In the genomic region with DNA sequence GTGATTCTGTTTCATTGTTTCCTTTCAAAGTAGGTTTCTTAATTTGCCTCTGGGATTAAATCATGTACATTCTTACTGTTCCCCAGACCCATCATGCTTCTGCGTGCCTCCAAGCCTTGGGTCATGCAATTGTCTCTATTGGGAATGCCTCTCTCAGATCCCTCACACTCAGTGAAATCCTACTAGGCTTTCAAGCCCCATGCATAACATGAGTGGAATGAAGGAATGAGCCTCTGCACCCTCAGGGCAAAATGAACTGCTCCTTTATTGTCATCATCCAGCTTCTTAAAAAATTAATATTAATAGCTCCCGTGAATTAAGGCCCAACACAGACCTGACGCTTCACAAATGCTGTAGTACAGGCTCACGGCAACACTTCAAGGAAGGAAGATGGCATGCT, we compare ENCODE assay signal across 15 cellular contexts.
DNase-seq lines count a peak whose midpoint lies in the region; ATAC-seq and TF ChIP-seq lines count a peak whose summit lies in the region.
"Had no signal": no experiment of that assay in that cellular context is flagged by ENCODE, and none has a peak within 500 bp of the region (broad histone marks: within the 10 kb centered on the region; RNA-seq: fewer than 3 reads in every experiment).

No MANE protein-coding gene starts in this region.

- H3K36me3 Mint-ChIP-seq in osteocyte (ENCODE audit: unreplicated experiment) (peaks cover 4% of the 10 kb centered on the region), Calu3 (ENCODE audit: insufficient read depth, unreplicated experiment) (no peaks in the 10 kb centered on the region)
- no peaks in the 10 kb centered on the region for H3K36me3 Mint-ChIP-seq in activated T-helper 1 cell treated with anti-CD3 and anti-CD28 coated beads, Interleukin-12 subunit alpha, Interleukin-12 subunit beta, Interleukin-2, Interleukin-4 antibody, amounts not matched to agents 30 ng/mL and 10 ng/mL and 1 ng/mL, durations not matched to agents 14 hours and 24 hours and 36 hours (ENCODE audit: low read depth)
- H3K36me3 Mint-ChIP-seq in stimulated activated naive B cell treated with anti-CD40 and anti-IgM and Interleukin-4, amounts not matched to agents 10 μg/mL and 1 μg/mL and 100 μg/mL, for 72 hours: no peaks in the 10 kb centered on the region

- H3K27me3 Mint-ChIP-seq in osteocyte (ENCODE audit: unreplicated experiment) (no peaks in the 10 kb centered on the region), Calu3 (ENCODE audit: unreplicated experiment) (peaks cover 52% of the 10 kb centered on the region)
- H3K27me3 Mint-ChIP-seq in activated T-helper 1 cell treated with anti-CD3 and anti-CD28 coated beads, Interleukin-12 subunit alpha, Interleukin-12 subunit beta, Interleukin-2, Interleukin-4 antibody, amounts not matched to agents 30 ng/mL and 10 ng/mL and 1 ng/mL, durations not matched to agents 14 hours and 24 hours and 36 hours (ENCODE audit: insufficient read depth): peaks cover 5% of the 10 kb centered on the region
- H3K27me3 Mint-ChIP-seq in stimulated activated naive B cell treated with anti-CD40 and anti-IgM and Interleukin-4, amounts not matched to agents 10 μg/mL and 1 μg/mL and 100 μg/mL, for 72 hours: peaks cover 7 to 16% of the 10 kb centered on the region in 2 donors

- peak; percentile 72 for DNase-seq in EH (ENCODE audit: low read depth)
- peak; percentile 31 for DNase-seq in M059J (ENCODE audit: low read depth)
- peak; percentile 42 for DNase-seq in foreskin melanocyte
- DNase-seq in osteocyte (ENCODE audit: extremely low spot score, unreplicated experiment): no peak
- DNase-seq in activated T-helper 1 cell treated with anti-CD3 and anti-CD28 coated beads, Interleukin-12 subunit alpha, Interleukin-12 subunit beta, Interleukin-2, Interleukin-4 antibody, amounts not matched to agents 30 ng/mL and 10 ng/mL and 1 ng/mL, durations not matched to agents 14 hours and 24 hours and 36 hours (ENCODE audit: low spot score): no peak
- DNase-seq in stimulated activated naive B cell treated with anti-CD40 and anti-IgM and Interleukin-4, amounts not matched to agents 10 μg/mL and 1 μg/mL and 100 μg/mL, for 72 hours: no peak
- DNase-seq in SIG-M5 (lab: John Stamatoyannopoulos, UW): no peak
- no peak for DNase-seq in Calu3
- DNase-seq: AML-193; Caco-2; CD4-positive, alpha-beta T cell; DMS153; DMS79 had no signal

- H3K4me1 Mint-ChIP-seq in osteocyte (ENCODE audit: unreplicated experiment) (peaks cover 34% of the 10 kb centered on the region), Calu3 (ENCODE audit: low read depth, unreplicated experiment) (no peaks in the 10 kb centered on the region)
- H3K4me1 Mint-ChIP-seq in activated T-helper 1 cell treated with anti-CD3 and anti-CD28 coated beads, Interleukin-12 subunit alpha, Interleukin-12 subunit beta, Interleukin-2, Interleukin-4 antibody, amounts not matched to agents 30 ng/mL and 10 ng/mL and 1 ng/mL, durations not matched to agents 14 hours and 24 hours and 36 hours (ENCODE audit: low read depth): no peaks in the 10 kb centered on the region
- no peaks in the 10 kb centered on the region for H3K4me1 Mint-ChIP-seq in stimulated activated naive B cell treated with anti-CD40 and anti-IgM and Interleukin-4, amounts not matched to agents 10 μg/mL and 1 μg/mL and 100 μg/mL, for 72 hours

- CTCF ChIA-PET in Calu3 (lab: Charles Lee): no interaction called here

- no peak for ATAC-seq in stimulated activated naive B cell treated with anti-CD40 and anti-IgM and Interleukin-4, amounts not matched to agents 10 μg/mL and 1 μg/mL and 100 μg/mL, for 72 hours (replicated peaks)
- ATAC-seq: A549, GM12878 had no signal

- TF ChIP-seq CTCF in osteocyte (IDR thresholded peaks at IDR 0.05) (no peak), Calu3 (IDR thresholded peaks at IDR 0.05; ENCODE audit: unreplicated experiment) (no peak)

- intact Hi-C loops in activated T-helper 1 cell treated with anti-CD3 and anti-CD28 coated beads, Interleukin-12 subunit alpha, Interleukin-12 subunit beta, Interleukin-2, Interleukin-4 antibody, amounts not matched to agents 30 ng/mL and 10 ng/mL and 1 ng/mL, durations not matched to agents 14 hours and 24 hours and 36 hours (cut with micrococcal nuclease): no loop called here
- intact Hi-C loops in Calu3 (cut with micrococcal nuclease; ENCODE audit: unreplicated experiment): no loop called here

- H3K9me3 Mint-ChIP-seq in osteocyte (ENCODE audit: unreplicated experiment) (no peaks in the 10 kb centered on the region), Calu3 (ENCODE audit: low read depth, unreplicated experiment) (no peaks in the 10 kb centered on the region)
- H3K9me3 Mint-ChIP-seq in activated T-helper 1 cell treated with anti-CD3 and anti-CD28 coated beads, Interleukin-12 subunit alpha, Interleukin-12 subunit beta, Interleukin-2, Interleukin-4 antibody, amounts not matched to agents 30 ng/mL and 10 ng/mL and 1 ng/mL, durations not matched to agents 14 hours and 24 hours and 36 hours: no peaks in the 10 kb centered on the region
- no peaks in the 10 kb centered on the region for H3K9me3 Mint-ChIP-seq in stimulated activated naive B cell treated with anti-CD40 and anti-IgM and Interleukin-4, amounts not matched to agents 10 μg/mL and 1 μg/mL and 100 μg/mL, for 72 hours
- H3K9me3 Mint-ChIP-seq: CD4-positive, alpha-beta T cell had no signal

- BruUV-seq in Calu3 (replicated peaks; lab: Mats Ljungman, UMichigan): no TSS peak

- no peak overlapping the region for H3K4me3 Mint-ChIP-seq in osteocyte (ENCODE audit: unreplicated experiment)
- no peak overlapping the region for H3K4me3 Mint-ChIP-seq in activated T-helper 1 cell treated with anti-CD3 and anti-CD28 coated beads, Interleukin-12 subunit alpha, Interleukin-12 subunit beta, Interleukin-2, Interleukin-4 antibody, amounts not matched to agents 30 ng/mL and 10 ng/mL and 1 ng/mL, durations not matched to agents 14 hours and 24 hours and 36 hours
- no peak overlapping the region for H3K4me3 Mint-ChIP-seq in stimulated activated naive B cell treated with anti-CD40 and anti-IgM and Interleukin-4, amounts not matched to agents 10 μg/mL and 1 μg/mL and 100 μg/mL, for 72 hours
- no peak overlapping the region for H3K4me3 Mint-ChIP-seq in Calu3 (ENCODE audit: low read depth, unreplicated experiment)
- H3K4me3 Mint-ChIP-seq: CD4-positive, alpha-beta T cell had no signal

- H3K27ac Mint-ChIP-seq in osteocyte (ENCODE audit: unreplicated experiment): peak overlapping the region; percentile 68
- no peak overlapping the region for H3K27ac Mint-ChIP-seq in activated T-helper 1 cell treated with anti-CD3 and anti-CD28 coated beads, Interleukin-12 subunit alpha, Interleukin-12 subunit beta, Interleukin-2, Interleukin-4 antibody, amounts not matched to agents 30 ng/mL and 10 ng/mL and 1 ng/mL, durations not matched to agents 14 hours and 24 hours and 36 hours
- H3K27ac Mint-ChIP-seq in stimulated activated naive B cell treated with anti-CD40 and anti-IgM and Interleukin-4, amounts not matched to agents 10 μg/mL and 1 μg/mL and 100 μg/mL, for 72 hours: no peak overlapping the region
- no peak overlapping the region for H3K27ac Mint-ChIP-seq in Calu3 (ENCODE audit: unreplicated experiment)
- H3K27ac Mint-ChIP-seq: CD4-positive, alpha-beta T cell had no signal

Comparison
In these comparisons a context has a peak if more than half of its experiments do, and no peak if none do; other contexts are left out.
1. DNase-seq: peak in EH (single experiment), M059J (single experiment) and foreskin melanocyte (single experiment); none in osteocyte (single experiment), activated T-helper 1 cell treated with anti-CD3 and anti-CD28 coated beads, Interleukin-12 subunit alpha, Interleukin-12 subunit beta, Interleukin-2, Interleukin-4 antibody, amounts not matched to agents 30 ng/mL and 10 ng/mL and 1 ng/mL, durations not matched to agents 14 hours and 24 hours and 36 hours (single experiment), stimulated activated naive B cell treated with anti-CD40 and anti-IgM and Interleukin-4, amounts not matched to agents 10 μg/mL and 1 μg/mL and 100 μg/mL, for 72 hours (single experiment), SIG-M5 (single experiment) and Calu3 (single experiment).